21 cellular contexts compared by ENCODE assay signal in genomic region chr18:48671561-48671945, GRCh38.
"Had no signal": no experiment of that assay in that cellular context is flagged by ENCODE, and none has a peak within 500 bp of the region (broad histone marks: within the 10 kb centered on the region; RNA-seq: fewer than 3 reads in every experiment).

No MANE protein-coding gene starts in this region.

- ATAC-seq: effector memory CD8-positive, alpha-beta T cell; esophagus mucosa; gastrocnemius medialis; heart right ventricle; left cardiac atrium; left lung; left ventricle myocardium superior; lower lobe of right lung; mucosa of descending colon had no signal

- H3K27me3 Mint-ChIP-seq: dendritic cell treated with granulocyte-macrophage colony-stimulating factor and Interleukin-4, amounts not matched to agents 40 ng/mL and 50 ng/mL, for 4 days; effector memory CD8-positive, alpha-beta T cell had no signal

- H3K4me3 Mint-ChIP-seq: dendritic cell treated with granulocyte-macrophage colony-stimulating factor and Interleukin-4, amounts not matched to agents 40 ng/mL and 50 ng/mL, for 4 days; effector memory CD8-positive, alpha-beta T cell; mesothelial cell of epicardium had no signal

- H3K4me3 ChIP-seq: esophagus squamous epithelium, gastrocnemius medialis, heart right ventricle, left lung, lower lobe of right lung, mucosa of descending colon had no signal

- H3K27ac ChIP-seq: epithelial cell of prostate, esophagus squamous epithelium, gastrocnemius medialis, heart right ventricle, left lung, lower lobe of right lung had no signal

- H3K27me3 ChIP-seq: esophagus squamous epithelium, gastrocnemius medialis, heart right ventricle, left lung had no signal

- DNase-seq: cortex of kidney; effector CD8-positive, alpha-beta T cell; effector memory CD8-positive, alpha-beta T cell; erythroblast; esophagus squamous epithelium; foreskin fibroblast; foreskin melanocyte; gastrocnemius medialis; glutamatergic neuron; heart right ventricle; hippocampal formation; left cardiac atrium; left lung; left ventricle myocardium superior; lower lobe of right lung; mesenchymal stem cell; mucosa of descending colon had no signal

- H3K9me3 ChIP-seq: esophagus squamous epithelium, gastrocnemius medialis, mucosa of descending colon had no signal

- H3K27ac Mint-ChIP-seq: dendritic cell treated with granulocyte-macrophage colony-stimulating factor and Interleukin-4, amounts not matched to agents 40 ng/mL and 50 ng/mL, for 4 days; effector memory CD8-positive, alpha-beta T cell; mesothelial cell of epicardium had no signal
